In the genomic region with DNA sequence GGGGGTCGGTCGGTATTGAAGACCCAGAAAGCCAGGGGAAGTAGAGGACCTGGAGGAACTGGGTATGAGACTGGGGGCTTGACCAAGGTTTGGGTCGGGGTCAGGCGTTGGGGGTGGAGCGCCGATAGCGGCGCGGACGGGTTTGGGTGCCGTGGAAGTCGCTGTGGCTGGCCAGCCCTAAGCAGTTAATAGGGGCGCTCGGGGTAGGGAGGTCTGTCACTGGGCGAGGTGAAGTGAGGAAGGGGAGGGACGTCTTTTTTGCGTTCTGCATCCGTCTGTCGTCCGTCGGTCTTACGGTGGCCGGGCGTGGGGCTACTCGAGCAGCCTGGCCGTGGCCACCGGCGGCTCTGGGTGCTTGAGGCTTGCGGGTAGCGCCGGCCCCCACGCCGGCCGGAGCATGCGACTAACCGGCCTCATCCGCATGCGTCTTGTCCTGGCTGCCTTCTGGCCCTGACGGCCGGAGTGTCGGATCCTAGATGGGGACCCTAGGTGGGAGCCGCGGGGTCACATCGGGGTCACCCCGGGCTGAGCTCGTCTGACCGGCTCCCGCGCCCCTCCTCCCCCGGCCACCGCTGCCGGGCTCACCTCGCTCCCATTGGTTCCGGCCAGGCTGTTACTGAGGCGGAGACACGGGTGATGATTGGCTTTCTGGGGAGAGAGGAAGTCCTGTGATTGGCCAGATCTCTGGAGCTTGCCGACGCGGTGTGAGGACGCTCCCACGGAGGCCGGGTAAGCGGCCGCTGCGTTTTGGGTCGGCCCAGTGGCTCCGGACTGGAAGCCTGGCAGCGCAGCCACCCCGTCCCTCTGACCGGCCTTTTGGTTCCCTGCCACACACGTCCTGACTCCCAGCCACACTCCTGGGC, we compare ENCODE assay signal across 1 cellular context.
TF ChIP-seq lines count a peak whose summit lies in the region.

No MANE protein-coding gene starts in this region.

TF ChIP-seq in K562, 482 proteins besides CTCF, POLR2A, EP300 and RAD21 (continued from another document and continues in another):
- no peak for TF ChIP-seq ATF1 (CRISPR knock-in tag; IDR thresholded peaks at IDR 0.05)
- TF ChIP-seq ATF1 (tag; IDR thresholded peaks at IDR 0.05) = peak; percentile 77
- no peak for TF ChIP-seq CBX3 (IDR thresholded peaks at IDR 0.05; ENCODE audit: borderline replicate concordance in 1 of 2, low read length in 2 of 2)
- no peak for TF ChIP-seq ZNF785 (CRISPR knock-in tag; IDR thresholded peaks at IDR 0.05)
- TF ChIP-seq, protein P1, sequence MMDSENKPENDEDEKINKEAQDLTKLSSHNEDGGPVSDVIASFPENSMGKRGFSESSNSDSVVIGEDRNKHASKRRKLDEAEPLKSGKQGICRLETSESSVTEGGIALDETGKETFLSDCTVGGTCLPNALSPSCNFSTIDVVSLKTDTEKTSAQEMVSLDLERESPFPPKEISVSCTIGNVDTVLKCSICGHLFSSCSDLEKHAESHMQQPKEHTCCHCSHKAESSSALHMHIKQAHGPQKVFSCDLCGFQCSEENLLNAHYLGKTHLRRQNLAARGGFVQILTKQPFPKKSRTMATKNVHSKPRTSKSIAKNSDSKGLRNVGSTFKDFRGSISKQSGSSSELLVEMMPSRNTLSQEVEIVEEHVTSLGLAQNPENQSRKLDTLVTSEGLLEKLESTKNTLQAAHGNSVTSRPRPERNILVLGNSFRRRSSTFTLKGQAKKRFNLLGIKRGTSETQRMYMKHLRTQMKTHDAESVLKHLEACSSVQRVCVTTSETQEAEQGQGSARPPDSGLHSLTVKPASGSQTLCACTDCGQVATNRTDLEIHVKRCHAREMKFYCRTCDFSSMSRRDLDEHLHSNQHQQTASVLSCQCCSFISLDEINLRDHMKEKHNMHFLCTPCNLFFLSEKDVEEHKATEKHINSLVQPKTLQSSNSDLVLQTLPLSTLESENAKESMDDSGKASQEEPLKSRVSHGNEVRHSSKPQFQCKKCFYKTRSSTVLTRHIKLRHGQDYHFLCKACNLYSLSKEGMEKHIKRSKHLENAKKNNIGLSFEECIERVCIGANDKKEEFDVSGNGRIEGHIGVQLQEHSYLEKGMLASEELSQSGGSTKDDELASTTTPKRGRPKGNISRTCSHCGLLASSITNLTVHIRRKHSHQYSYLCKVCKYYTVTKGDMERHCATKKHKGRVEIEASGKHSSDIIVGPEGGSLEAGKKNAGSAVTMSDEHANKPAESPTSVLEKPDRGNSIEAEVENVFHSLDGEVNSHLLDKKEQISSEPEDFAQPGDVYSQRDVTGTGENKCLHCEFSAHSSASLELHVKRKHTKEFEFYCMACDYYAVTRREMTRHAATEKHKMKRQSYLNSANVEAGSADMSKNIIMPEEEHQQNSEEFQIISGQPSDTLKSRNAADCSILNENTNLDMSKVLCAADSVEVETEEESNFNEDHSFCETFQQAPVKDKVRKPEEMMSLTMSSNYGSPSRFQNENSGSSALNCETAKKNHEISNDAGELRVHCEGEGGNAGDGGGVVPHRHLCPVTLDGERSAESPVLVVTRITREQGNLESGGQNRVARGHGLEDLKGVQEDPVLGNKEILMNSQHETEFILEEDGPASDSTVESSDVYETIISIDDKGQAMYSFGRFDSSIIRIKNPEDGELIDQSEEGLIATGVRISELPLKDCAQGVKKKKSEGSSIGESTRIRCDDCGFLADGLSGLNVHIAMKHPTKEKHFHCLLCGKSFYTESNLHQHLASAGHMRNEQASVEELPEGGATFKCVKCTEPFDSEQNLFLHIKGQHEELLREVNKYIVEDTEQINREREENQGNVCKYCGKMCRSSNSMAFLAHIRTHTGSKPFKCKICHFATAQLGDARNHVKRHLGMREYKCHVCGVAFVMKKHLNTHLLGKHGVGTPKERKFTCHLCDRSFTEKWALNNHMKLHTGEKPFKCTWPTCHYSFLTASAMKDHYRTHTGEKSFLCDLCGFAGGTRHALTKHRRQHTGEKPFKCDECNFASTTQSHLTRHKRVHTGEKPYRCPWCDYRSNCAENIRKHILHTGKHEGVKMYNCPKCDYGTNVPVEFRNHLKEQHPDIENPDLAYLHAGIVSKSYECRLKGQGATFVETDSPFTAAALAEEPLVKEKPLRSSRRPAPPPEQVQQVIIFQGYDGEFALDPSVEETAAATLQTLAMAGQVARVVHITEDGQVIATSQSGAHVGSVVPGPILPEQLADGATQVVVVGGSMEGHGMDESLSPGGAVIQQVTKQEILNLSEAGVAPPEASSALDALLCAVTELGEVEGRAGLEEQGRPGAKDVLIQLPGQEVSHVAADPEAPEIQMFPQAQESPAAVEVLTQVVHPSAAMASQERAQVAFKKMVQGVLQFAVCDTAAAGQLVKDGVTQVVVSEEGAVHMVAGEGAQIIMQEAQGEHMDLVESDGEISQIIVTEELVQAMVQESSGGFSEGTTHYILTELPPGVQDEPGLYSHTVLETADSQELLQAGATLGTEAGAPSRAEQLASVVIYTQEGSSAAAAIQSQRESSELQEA (IDR thresholded peaks at IDR 0.05; ENCODE audit: low read depth) = peak; percentile 52; the same call in 1 of the 2 replicates
- TF ChIP-seq, protein P2, sequence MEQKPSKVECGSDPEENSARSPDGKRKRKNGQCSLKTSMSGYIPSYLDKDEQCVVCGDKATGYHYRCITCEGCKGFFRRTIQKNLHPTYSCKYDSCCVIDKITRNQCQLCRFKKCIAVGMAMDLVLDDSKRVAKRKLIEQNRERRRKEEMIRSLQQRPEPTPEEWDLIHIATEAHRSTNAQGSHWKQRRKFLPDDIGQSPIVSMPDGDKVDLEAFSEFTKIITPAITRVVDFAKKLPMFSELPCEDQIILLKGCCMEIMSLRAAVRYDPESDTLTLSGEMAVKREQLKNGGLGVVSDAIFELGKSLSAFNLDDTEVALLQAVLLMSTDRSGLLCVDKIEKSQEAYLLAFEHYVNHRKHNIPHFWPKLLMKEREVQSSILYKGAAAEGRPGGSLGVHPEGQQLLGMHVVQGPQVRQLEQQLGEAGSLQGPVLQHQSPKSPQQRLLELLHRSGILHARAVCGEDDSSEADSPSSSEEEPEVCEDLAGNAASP (IDR thresholded peaks at IDR 0.05) = no peak
- TF ChIP-seq MTF1 (CRISPR knock-in tag; IDR thresholded peaks at IDR 0.05; ENCODE audit: borderline replicate concordance) = no peak
- TF ChIP-seq CXXC5 (CRISPR knock-in tag; IDR thresholded peaks at IDR 0.05) = no peak
- no peak for TF ChIP-seq HNRNPUL1 (IDR thresholded peaks at IDR 0.05; ENCODE audit: low read length)
- TF ChIP-seq, protein P3, sequence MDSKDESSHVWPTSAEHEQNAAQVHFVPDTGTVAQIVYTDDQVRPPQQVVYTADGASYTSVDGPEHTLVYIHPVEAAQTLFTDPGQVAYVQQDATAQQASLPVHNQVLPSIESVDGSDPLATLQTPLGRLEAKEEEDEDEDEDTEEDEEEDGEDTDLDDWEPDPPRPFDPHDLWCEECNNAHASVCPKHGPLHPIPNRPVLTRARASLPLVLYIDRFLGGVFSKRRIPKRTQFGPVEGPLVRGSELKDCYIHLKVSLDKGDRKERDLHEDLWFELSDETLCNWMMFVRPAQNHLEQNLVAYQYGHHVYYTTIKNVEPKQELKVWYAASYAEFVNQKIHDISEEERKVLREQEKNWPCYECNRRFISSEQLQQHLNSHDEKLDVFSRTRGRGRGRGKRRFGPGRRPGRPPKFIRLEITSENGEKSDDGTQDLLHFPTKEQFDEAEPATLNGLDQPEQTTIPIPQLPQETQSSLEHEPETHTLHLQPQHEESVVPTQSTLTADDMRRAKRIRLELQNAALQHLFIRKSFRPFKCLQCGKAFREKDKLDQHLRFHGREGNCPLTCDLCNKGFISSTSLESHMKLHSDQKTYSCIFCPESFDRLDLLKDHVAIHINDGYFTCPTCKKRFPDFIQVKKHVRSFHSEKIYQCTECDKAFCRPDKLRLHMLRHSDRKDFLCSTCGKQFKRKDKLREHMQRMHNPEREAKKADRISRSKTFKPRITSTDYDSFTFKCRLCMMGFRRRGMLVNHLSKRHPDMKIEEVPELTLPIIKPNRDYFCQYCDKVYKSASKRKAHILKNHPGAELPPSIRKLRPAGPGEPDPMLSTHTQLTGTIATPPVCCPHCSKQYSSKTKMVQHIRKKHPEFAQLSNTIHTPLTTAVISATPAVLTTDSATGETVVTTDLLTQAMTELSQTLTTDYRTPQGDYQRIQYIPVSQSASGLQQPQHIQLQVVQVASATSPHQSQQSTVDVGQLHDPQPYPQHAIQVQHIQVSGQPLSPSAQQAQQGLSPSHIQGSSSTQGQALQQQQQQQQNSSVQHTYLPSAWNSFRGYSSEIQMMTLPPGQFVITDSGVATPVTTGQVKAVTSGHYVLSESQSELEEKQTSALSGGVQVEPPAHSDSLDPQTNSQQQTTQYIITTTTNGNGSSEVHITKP (IDR thresholded peaks at IDR 0.05; ENCODE audit: partially characterized antibody) = peak; percentile 97
- no peak for TF ChIP-seq KLF6 (CRISPR knock-in tag; IDR thresholded peaks at IDR 0.05; ENCODE audit: borderline replicate concordance)
- no peak for TF ChIP-seq XRCC5 (IDR thresholded peaks at IDR 0.05; ENCODE audit: low read depth, low read length)
- TF ChIP-seq, protein P4, sequence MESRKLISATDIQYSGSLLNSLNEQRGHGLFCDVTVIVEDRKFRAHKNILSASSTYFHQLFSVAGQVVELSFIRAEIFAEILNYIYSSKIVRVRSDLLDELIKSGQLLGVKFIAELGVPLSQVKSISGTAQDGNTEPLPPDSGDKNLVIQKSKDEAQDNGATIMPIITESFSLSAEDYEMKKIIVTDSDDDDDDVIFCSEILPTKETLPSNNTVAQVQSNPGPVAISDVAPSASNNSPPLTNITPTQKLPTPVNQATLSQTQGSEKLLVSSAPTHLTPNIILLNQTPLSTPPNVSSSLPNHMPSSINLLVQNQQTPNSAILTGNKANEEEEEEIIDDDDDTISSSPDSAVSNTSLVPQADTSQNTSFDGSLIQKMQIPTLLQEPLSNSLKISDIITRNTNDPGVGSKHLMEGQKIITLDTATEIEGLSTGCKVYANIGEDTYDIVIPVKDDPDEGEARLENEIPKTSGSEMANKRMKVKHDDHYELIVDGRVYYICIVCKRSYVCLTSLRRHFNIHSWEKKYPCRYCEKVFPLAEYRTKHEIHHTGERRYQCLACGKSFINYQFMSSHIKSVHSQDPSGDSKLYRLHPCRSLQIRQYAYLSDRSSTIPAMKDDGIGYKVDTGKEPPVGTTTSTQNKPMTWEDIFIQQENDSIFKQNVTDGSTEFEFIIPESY (CRISPR knock-in tag; IDR thresholded peaks at IDR 0.05) = no peak
- TF ChIP-seq OTX1 (CRISPR knock-in tag; IDR thresholded peaks at IDR 0.05) = no peak
- TF ChIP-seq ZBTB8A (IDR thresholded peaks at IDR 0.05; ENCODE audit: partially characterized antibody) = no peak
- TF ChIP-seq, protein P5, sequence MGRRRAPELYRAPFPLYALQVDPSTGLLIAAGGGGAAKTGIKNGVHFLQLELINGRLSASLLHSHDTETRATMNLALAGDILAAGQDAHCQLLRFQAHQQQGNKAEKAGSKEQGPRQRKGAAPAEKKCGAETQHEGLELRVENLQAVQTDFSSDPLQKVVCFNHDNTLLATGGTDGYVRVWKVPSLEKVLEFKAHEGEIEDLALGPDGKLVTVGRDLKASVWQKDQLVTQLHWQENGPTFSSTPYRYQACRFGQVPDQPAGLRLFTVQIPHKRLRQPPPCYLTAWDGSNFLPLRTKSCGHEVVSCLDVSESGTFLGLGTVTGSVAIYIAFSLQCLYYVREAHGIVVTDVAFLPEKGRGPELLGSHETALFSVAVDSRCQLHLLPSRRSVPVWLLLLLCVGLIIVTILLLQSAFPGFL (CRISPR knock-in tag; IDR thresholded peaks at IDR 0.05) = no peak
- peak; percentile 11; the same call in 1 of the 2 replicates for TF ChIP-seq SUPT5H (IDR thresholded peaks at IDR 0.05)
- TF ChIP-seq LARP7 (IDR thresholded peaks at IDR 0.05) = no peak
- TF ChIP-seq ZNF354B (CRISPR knock-in tag; IDR thresholded peaks at IDR 0.05) = no peak
- TF ChIP-seq, protein P6, sequence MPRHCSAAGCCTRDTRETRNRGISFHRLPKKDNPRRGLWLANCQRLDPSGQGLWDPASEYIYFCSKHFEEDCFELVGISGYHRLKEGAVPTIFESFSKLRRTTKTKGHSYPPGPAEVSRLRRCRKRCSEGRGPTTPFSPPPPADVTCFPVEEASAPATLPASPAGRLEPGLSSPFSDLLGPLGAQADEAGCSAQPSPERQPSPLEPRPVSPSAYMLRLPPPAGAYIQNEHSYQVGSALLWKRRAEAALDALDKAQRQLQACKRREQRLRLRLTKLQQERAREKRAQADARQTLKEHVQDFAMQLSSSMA (CRISPR knock-in tag; IDR thresholded peaks at IDR 0.05) = no peak
- TF ChIP-seq, protein P7, sequence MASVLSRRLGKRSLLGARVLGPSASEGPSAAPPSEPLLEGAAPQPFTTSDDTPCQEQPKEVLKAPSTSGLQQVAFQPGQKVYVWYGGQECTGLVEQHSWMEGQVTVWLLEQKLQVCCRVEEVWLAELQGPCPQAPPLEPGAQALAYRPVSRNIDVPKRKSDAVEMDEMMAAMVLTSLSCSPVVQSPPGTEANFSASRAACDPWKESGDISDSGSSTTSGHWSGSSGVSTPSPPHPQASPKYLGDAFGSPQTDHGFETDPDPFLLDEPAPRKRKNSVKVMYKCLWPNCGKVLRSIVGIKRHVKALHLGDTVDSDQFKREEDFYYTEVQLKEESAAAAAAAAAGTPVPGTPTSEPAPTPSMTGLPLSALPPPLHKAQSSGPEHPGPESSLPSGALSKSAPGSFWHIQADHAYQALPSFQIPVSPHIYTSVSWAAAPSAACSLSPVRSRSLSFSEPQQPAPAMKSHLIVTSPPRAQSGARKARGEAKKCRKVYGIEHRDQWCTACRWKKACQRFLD (CRISPR knock-in tag; IDR thresholded peaks at IDR 0.05) = no peak
- TF ChIP-seq FOSL1 (tag; conservative IDR thresholded peaks at IDR 0.05) = no peak
- TF ChIP-seq, protein P8, sequence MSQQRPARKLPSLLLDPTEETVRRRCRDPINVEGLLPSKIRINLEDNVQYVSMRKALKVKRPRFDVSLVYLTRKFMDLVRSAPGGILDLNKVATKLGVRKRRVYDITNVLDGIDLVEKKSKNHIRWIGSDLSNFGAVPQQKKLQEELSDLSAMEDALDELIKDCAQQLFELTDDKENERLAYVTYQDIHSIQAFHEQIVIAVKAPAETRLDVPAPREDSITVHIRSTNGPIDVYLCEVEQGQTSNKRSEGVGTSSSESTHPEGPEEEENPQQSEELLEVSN (IDR thresholded peaks at IDR 0.05; ENCODE audit: borderline replicate concordance in 1 of 2, extremely low read depth in 1 of 2, insufficient read depth in 1 of 2, insufficient read length in 1 of 2, low read depth in 1 of 2, low read length in 1 of 2, poor library complexity in 1 of 2, severe bottlenecking in 1 of 2) = peak in 1 of 2 experiments; percentile 26
- no peak for TF ChIP-seq SLC30A9 (CRISPR knock-in tag; IDR thresholded peaks at IDR 0.05)
- TF ChIP-seq, protein P9, sequence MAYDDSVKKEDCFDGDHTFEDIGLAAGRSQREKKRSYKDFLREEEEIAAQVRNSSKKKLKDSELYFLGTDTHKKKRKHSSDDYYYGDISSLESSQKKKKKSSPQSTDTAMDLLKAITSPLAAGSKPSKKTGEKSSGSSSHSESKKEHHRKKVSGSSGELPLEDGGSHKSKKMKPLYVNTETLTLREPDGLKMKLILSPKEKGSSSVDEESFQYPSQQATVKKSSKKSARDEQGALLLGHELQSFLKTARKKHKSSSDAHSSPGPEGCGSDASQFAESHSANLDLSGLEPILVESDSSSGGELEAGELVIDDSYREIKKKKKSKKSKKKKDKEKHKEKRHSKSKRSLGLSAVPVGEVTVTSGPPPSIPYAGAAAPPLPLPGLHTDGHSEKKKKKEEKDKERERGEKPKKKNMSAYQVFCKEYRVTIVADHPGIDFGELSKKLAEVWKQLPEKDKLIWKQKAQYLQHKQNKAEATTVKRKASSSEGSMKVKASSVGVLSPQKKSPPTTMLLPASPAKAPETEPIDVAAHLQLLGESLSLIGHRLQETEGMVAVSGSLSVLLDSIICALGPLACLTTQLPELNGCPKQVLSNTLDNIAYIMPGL (CRISPR knock-in tag; IDR thresholded peaks at IDR 0.05) = no peak
- TF ChIP-seq STAT5A (IDR thresholded peaks at IDR 0.05; ENCODE audit: borderline replicate concordance, low read length) = no peak
- no peak for TF ChIP-seq ZNF121 (CRISPR knock-in tag; conservative IDR thresholded peaks at IDR 0.05)
- no peak for TF ChIP-seq NBN (IDR thresholded peaks at IDR 0.05; ENCODE audit: low read depth)
- peak; percentile 52; the same call in 1 of the 2 replicates for TF ChIP-seq SP1 (CRISPR knock-in tag; IDR thresholded peaks at IDR 0.05)
- no peak for TF ChIP-seq EZH2 (IDR thresholded peaks at IDR 0.05; ENCODE audit: borderline replicate concordance, low read depth, low read length)
